8 cellular contexts compared by ENCODE assay signal in genomic region chr15:68580026-68580882, GRCh38. TPM values are rescaled to one million over a fixed set of nuclear protein-coding genes. Genes with fewer than 3 reads are reported as not detected.
A peak's percentile ranks its signal among the peaks of the same experiment; 100 is the strongest.
DNase-seq lines count a peak whose midpoint lies in the region; ATAC-seq, FAIRE-seq and TF ChIP-seq lines count a peak whose summit lies in the region.

No MANE protein-coding gene starts in this region.

- no peak for TF ChIP-seq RAD21 in H1 (IDR thresholded peaks at IDR 0.05 in 1 of 2, conservative IDR thresholded peaks at IDR 0.05 in 1 of 2; ENCODE audit: low read depth in 2 of 2, low read length in 2 of 2)

- no peak for TF ChIP-seq POLR2A in H1 (IDR thresholded peaks at IDR 0.05; ENCODE audit: control extremely low read depth in 1 of 2, low read depth in 2 of 2, low read length in 2 of 2)

- no peak overlapping the region for H3K27ac ChIP-seq in H1 (ENCODE audit: low read depth, low read length)

- H3K36me3 Mint-ChIP-seq in activated T-cell treated with anti-CD3 and anti-CD28 coated beads, Interleukin-2, amount 50 U/mL, for 72 hours (ENCODE audit: insufficient read depth in 2 of 2): no peaks in the 10 kb centered on the region
- no peaks in the 10 kb centered on the region for H3K36me3 Mint-ChIP-seq in naive B cell
- H3K36me3 Mint-ChIP-seq in type B pancreatic cell: no peaks in the 10 kb centered on the region

- H3K23ac ChIP-seq in H1 (ENCODE audit: insufficient read length): no peak overlapping the region

- H3K79me2 ChIP-seq in H1 (ENCODE audit: control insufficient read depth in 1 of 2, insufficient read depth in 2 of 2, low read length in 2 of 2): no peaks in the 10 kb centered on the region

- no peak for ATAC-seq in activated T-cell treated with anti-CD3 and anti-CD28 coated beads, Interleukin-2, amount 50 U/mL, for 72 hours (replicated peaks in 1 of 2)
- ATAC-seq in naive B cell (ENCODE audit: low read depth in 2 of 2): no peak

- no peak for DNase-seq in activated T-cell treated with anti-CD3 and anti-CD28 coated beads, Interleukin-2, amount 50 U/mL, for 72 hours
- no peak for DNase-seq in activated T-cell treated with anti-CD3 and anti-CD28 coated beads, Interleukin-2, amount 50 U/mL, for 1 hour
- no peak for DNase-seq in H1 (ENCODE audit: low read depth in 1 of 2, low spot score in 2 of 2)
- no peak for DNase-seq in naive B cell
- DNase-seq in type B pancreatic cell (ENCODE audit: extremely low spot score, unreplicated experiment): no peak
- no peak for DNase-seq in GF-D8 (lab: John Stamatoyannopoulos, UW)
- no peak for DNase-seq in stimulated activated naive CD4-positive, alpha-beta T cell treated with Interleukin-2 at 50 U/mL for 16 hours (lab: John Stamatoyannopoulos, UW)
- DNase-seq in NCI-H1105 (lab: John Stamatoyannopoulos, UW): no peak

- no peak overlapping the region for H4K5ac ChIP-seq in H1 (ENCODE audit: insufficient read length, low read depth, low read length)

- no peak overlapping the region; the same call in 1 of the 2 replicates for H3K18ac ChIP-seq in H1 (ENCODE audit: extremely low read depth, low read length)

- no peak overlapping the region for H2AFZ ChIP-seq in H1 (ENCODE audit: low read length)

- H2BK5ac ChIP-seq in H1 (ENCODE audit: low read depth, low read length): no peak overlapping the region

- H3K36me3 ChIP-seq in H1 (ENCODE audit: control insufficient read depth in 2 of 4, insufficient read depth in 4 of 4, low read length in 3 of 4): no peaks in the 10 kb centered on the region

- H3K4me1 ChIP-seq in H1 (replicated peaks in 1 of 4; ENCODE audit: control insufficient read depth in 3 of 4, insufficient read depth in 4 of 4, low read length in 3 of 4): peaks cover 3 to 29% (median 12%) of the 10 kb centered on the region in 4 experiments

- TF ChIP-seq EP300 in H1 (IDR thresholded peaks at IDR 0.05; ENCODE audit: borderline replicate concordance in 1 of 2, low read depth in 2 of 2, low read length in 2 of 2): no peak

- H2BK12ac ChIP-seq in H1 (ENCODE audit: low read depth, low read length): peak overlapping the region; percentile 35; the same call in 1 of the 2 replicates

- peak overlapping the region; percentile 71; the same call in 1 of the 2 replicates for H2AK5ac ChIP-seq in H1 (ENCODE audit: low read depth, low read length)

- no peaks in the 10 kb centered on the region for H3K9me3 Mint-ChIP-seq in activated T-cell treated with anti-CD3 and anti-CD28 coated beads, Interleukin-2, amount 50 U/mL, for 72 hours
- H3K9me3 Mint-ChIP-seq in naive B cell: no peaks in the 10 kb centered on the region
- H3K9me3 Mint-ChIP-seq in type B pancreatic cell: no peaks in the 10 kb centered on the region

- no peak overlapping the region; the same call in 1 of the 2 replicates for H2BK15ac ChIP-seq in H1 (ENCODE audit: low read length)

- no peak overlapping the region for H3K14ac ChIP-seq in H1 (ENCODE audit: insufficient read length)

- peak overlapping the region; percentile 61 to 82; a peak in 3 of 4 replicates for H3K4me2 ChIP-seq in H1 (ENCODE audit: insufficient read depth in 1 of 2, low read depth in 2 of 2, low read length in 2 of 2)

- peaks cover 0 to 31% (median 25%) of the 10 kb centered on the region in 4 experiments; a peak in 6 of 7 replicates for H3K27me3 ChIP-seq in H1 (replicated peaks in 1 of 4; ENCODE audit: control insufficient read depth in 3 of 4, extremely low read depth in 1 of 4, insufficient read depth in 3 of 4, low read length in 3 of 4)

- H3K27me3 Mint-ChIP-seq in activated T-cell treated with anti-CD3 and anti-CD28 coated beads, Interleukin-2, amount 50 U/mL, for 72 hours (ENCODE audit: low read depth): peaks cover 50% of the 10 kb centered on the region
- H3K27me3 Mint-ChIP-seq in naive B cell: peaks cover 0 to 6% (median 0%) of the 10 kb centered on the region in 3 donors
- peaks cover 40% of the 10 kb centered on the region for H3K27me3 Mint-ChIP-seq in type B pancreatic cell

- no peak overlapping the region for H2BK120ac ChIP-seq in H1 (replicated peaks; ENCODE audit: low read depth, low read length)

- no peak overlapping the region for H3K27ac Mint-ChIP-seq in activated T-cell treated with anti-CD3 and anti-CD28 coated beads, Interleukin-2, amount 50 U/mL, for 72 hours
- peak overlapping the region; percentile 33 to 92 (median 79) for H3K27ac Mint-ChIP-seq in naive B cell
- H3K27ac Mint-ChIP-seq in type B pancreatic cell: peak overlapping the region; percentile 53

- H3K4me3 Mint-ChIP-seq in activated T-cell treated with anti-CD3 and anti-CD28 coated beads, Interleukin-2, amount 50 U/mL, for 72 hours: peak overlapping the region; percentile 62 to 80
- peak overlapping the region; percentile 80 to 91 (median 88) for H3K4me3 Mint-ChIP-seq in naive B cell
- peak overlapping the region; percentile 76 for H3K4me3 Mint-ChIP-seq in type B pancreatic cell

- H3K79me1 ChIP-seq in H1 (ENCODE audit: low read depth, low read length): no peaks in the 10 kb centered on the region; the same call in 1 of the 2 replicates

- no peak overlapping the region for H4K8ac ChIP-seq in H1 (ENCODE audit: extremely low read depth, insufficient read depth, low read length)

- no peaks in the 10 kb centered on the region for H3K9me3 ChIP-seq in H1 (ENCODE audit: insufficient read depth in 2 of 2, low read depth in 1 of 2, low read length in 1 of 2)

- peaks cover 7% of the 10 kb centered on the region for H3K4me1 Mint-ChIP-seq in activated T-cell treated with anti-CD3 and anti-CD28 coated beads, Interleukin-2, amount 50 U/mL, for 72 hours (ENCODE audit: low read depth)
- H3K4me1 Mint-ChIP-seq in naive B cell (peaks cover 30 to 69% (median 38%) of the 10 kb centered on the region in 3 donors), type B pancreatic cell (ENCODE audit: unreplicated experiment) (peaks cover 20% of the 10 kb centered on the region)

- no peak overlapping the region for H3K9ac ChIP-seq in H1 (replicated peaks in 1 of 4; ENCODE audit: extremely low read depth in 1 of 4, low read depth in 3 of 4, low read length in 3 of 4)

- TF ChIP-seq CTCF in H1 (IDR thresholded peaks at IDR 0.05; ENCODE audit: control extremely low read depth in 1 of 3, insufficient read depth in 1 of 3, low read depth in 1 of 3, low read length in 3 of 3): no peak
- TF ChIP-seq CTCF in type B pancreatic cell (conservative IDR thresholded peaks at IDR 0.05): no peak

- H4K91ac ChIP-seq in H1 (replicated peaks; ENCODE audit: insufficient read length, low read length): no peak overlapping the region

- CTCF ChIA-PET in H1 (lab: Charles Lee; ENCODE audit: partially characterized antibody): interaction anchor here (0.6 to 4.9 kb wide), 17 partner anchors 8 to 95 kb away, joined by 3 to 26 read pairs (median 5); no protein-coding TSS in a partner anchor

- no peak for FAIRE-seq in H1 (lab: Jason Lieb, UNC)

- no peak overlapping the region for H3K4ac ChIP-seq in H1 (replicated peaks; ENCODE audit: insufficient read length, low read depth, low read length)

- POLR2A ChIA-PET in H1 (lab: Charles Lee; ENCODE audit: partially characterized antibody): interaction anchor here (0.9 to 2.8 kb wide), 3 partner anchors 10 to 86 kb away, joined by 3 to 9 read pairs (median 3); no protein-coding TSS in a partner anchor

- H3K56ac ChIP-seq in H1 (replicated peaks; ENCODE audit: insufficient read length, low read depth, low read length): no peak overlapping the region

- WGBS in H1 (ENCODE audit: extremely low coverage in 1 of 2, insufficient coverage in 1 of 2, insufficient read length in 1 of 2, insufficient replicate concordance in 2 of 2, low coverage in 1 of 2, low lambda C conversion rate in 2 of 2, missing lambda C conversion rate in 1 of 2), 2 experiments: 91% methylated on average over 10 of the region's 11 CpGs; no CpG with 5 or more reads in 1 of the 2 experiments

- H2BK20ac ChIP-seq in H1 (ENCODE audit: low read length): peak overlapping the region; percentile 18; the same call in 1 of the 2 replicates

- no peaks in the 10 kb centered on the region for H4K20me1 ChIP-seq in H1 (replicated peaks in 1 of 2; ENCODE audit: control insufficient read depth in 1 of 2, insufficient read depth in 2 of 2, low read length in 2 of 2)

- peak overlapping the region in 3 of 4 experiments; percentile 56 to 81 (median 60); a peak in 6 of 8 replicates for H3K4me3 ChIP-seq in H1 (ENCODE audit: extremely low read depth in 1 of 4, insufficient read depth in 2 of 4, low read depth in 3 of 4, low read length in 4 of 4)

- H3K23me2 ChIP-seq in H1 (ENCODE audit: low read depth, low read length): peaks cover 14% of the 10 kb centered on the region

TF ChIP-seq in H1, 55 proteins besides CTCF, POLR2A, EP300 and RAD21:
- no peak for TF ChIP-seq BACH1 (IDR thresholded peaks at IDR 0.05; ENCODE audit: low read length)
- TF ChIP-seq SP4 (IDR thresholded peaks at IDR 0.05; ENCODE audit: low read length): no peak
- no peak for TF ChIP-seq GTF2F1 (IDR thresholded peaks at IDR 0.05; ENCODE audit: borderline replicate concordance, low read depth, low read length)
TF ChIP-seq in H1: peak in this region for 0.

RNA-seq across cellular contexts. Expression of gene CORO2B, which starts 1.5 kb away (rescaled TPM):
- total RNA-seq in activated T-cell treated with anti-CD3 and anti-CD28 coated beads, Interleukin-2, amount 50 U/mL, for 72 hours: under 1 TPM in 1 of 2 donors, not detected in 1; 0.07 TPM
- 3.4 and 4.7 TPM in 2 replicates for total RNA-seq in H1 (2021; fragmentation: NEBNext Ultra II Directional; extraction: Animal tissue kit (Norgen Biotek cat#: 25700))
- polyA plus RNA-seq in H1 (2011; rRNA removed) (6.1 and 6.7 TPM in 2 replicates), naive B cell (ENCODE audit: low read depth in 6 of 6) (10 to 100 TPM in 1 of 6 donors, 1 to 10 TPM in 5; 3.4 to 11.3 (median 4.8) TPM)
- 3.5 TPM for polyA plus RNA-seq in H1 (2011; cell fraction: cytosol; rRNA removed)
- polyA plus RNA-seq in H1 (2011; cell fraction: nucleus; rRNA removed): 5.4 TPM
- 3.8 to 5.5 TPM (median 4.8 TPM) in 4 replicates for polyA plus RNA-seq in H1 (2012, experiment 1 of 2)
- polyA plus RNA-seq in H1 (2012, experiment 2 of 2): 3.7 TPM
- polyA plus RNA-seq in H1 (2013, experiment 1 of 2): 2.4 TPM
- polyA plus RNA-seq in H1 (2013, experiment 2 of 2): 2.2 TPM
- 4.0 TPM in 2 replicates for polyA minus RNA-seq in H1 (2011; rRNA and poly(A)+ RNA removed)
- polyA minus RNA-seq in H1 (2011; cell fraction: cytosol; rRNA and poly(A)+ RNA removed): 2.9 TPM
- 2.2 TPM for polyA minus RNA-seq in H1 (2011; cell fraction: nucleus; rRNA and poly(A)+ RNA removed)
- 1.6 and 3.9 TPM in 2 replicates for total RNA-seq in type B pancreatic cell (ENCODE audit: low replicate concordance)
